Comparison of ENCODE assay signal across 26 cellular contexts in the genomic region with DNA sequence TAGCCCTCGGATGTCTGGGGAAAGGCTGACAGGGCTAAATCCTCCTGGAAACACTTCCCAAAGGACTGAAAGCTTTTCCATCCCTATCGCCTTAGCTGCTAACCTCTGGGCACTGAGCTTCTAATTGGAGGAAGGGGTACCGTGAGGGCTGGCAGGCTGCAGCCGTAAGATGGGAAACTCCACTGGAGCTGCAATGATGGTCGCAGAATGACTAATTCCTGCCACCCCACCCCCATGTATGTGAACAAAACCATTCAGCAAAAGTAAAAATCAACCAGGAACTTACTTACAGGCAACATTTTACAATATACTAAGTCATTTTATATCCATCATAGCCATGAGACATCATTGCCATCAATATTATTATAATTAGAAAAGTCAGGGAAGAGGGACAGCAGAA.
A peak's percentile ranks its signal among the peaks of the same experiment; 100 is the strongest.
DNase-seq lines count a peak whose midpoint lies in the region; ATAC-seq lines count a peak whose summit lies in the region.
"Had no signal": no experiment of that assay in that cellular context is flagged by ENCODE, and none has a peak within 500 bp of the region (broad histone marks: within the 10 kb centered on the region; RNA-seq: fewer than 3 reads in every experiment).

No MANE protein-coding gene starts in this region.

- peak overlapping the region; percentile 5 for H3K18ac ChIP-seq in neuronal stem cell (ENCODE audit: low read length)

- no peaks in the 10 kb centered on the region for H3K9me2 ChIP-seq in Karpas-422 (replicated peaks; ENCODE audit: insufficient read depth, low read length)

- no peak overlapping the region for H4K8ac ChIP-seq in neuronal stem cell (ENCODE audit: low read depth, low read length)

- H3K27ac ChIP-seq in Karpas-422 (ENCODE audit: low read length) (no peak overlapping the region), neuronal stem cell (replicated peaks; ENCODE audit: low read length) (no peak overlapping the region)
- H3K27ac ChIP-seq: BLaER1, PC-9, SJCRH30 had no signal

- H2BK5ac ChIP-seq in neuronal stem cell (ENCODE audit: low read length), result no peak overlapping the region

- ATAC-seq in GM18511 (IDR thresholded peaks at IDR 0.05; ENCODE audit: unreplicated experiment) (peak; percentile 72), left cardiac atrium (no peak)
- ATAC-seq in activated T-cell treated with anti-CD3 and anti-CD28 coated beads, Interleukin-2, amount 50 U/mL, for 4 hours, result no peak
- ATAC-seq: K562, Right ventricle myocardium inferior, SK-N-SH treated with all-trans-retinoic acid at 6 μM for 48 hours had no signal

- H3K27me3 Mint-ChIP-seq in activated naive CD4-positive, alpha-beta T cell treated with anti-CD3 and anti-CD28 coated beads for 36 hours (ENCODE audit: low read depth), result no peaks in the 10 kb centered on the region
- peaks cover 3% of the 10 kb centered on the region for H3K27me3 Mint-ChIP-seq in activated T-cell treated with anti-CD3 and anti-CD28 coated beads, Interleukin-2, amount 50 U/mL, for 4 hours (ENCODE audit: low read depth)

- H3K36me3 Mint-ChIP-seq in activated naive CD4-positive, alpha-beta T cell treated with anti-CD3 and anti-CD28 coated beads for 36 hours (ENCODE audit: low read depth), result no peaks in the 10 kb centered on the region
- H3K36me3 Mint-ChIP-seq in activated T-cell treated with anti-CD3 and anti-CD28 coated beads, Interleukin-2, amount 50 U/mL, for 4 hours (ENCODE audit: insufficient read depth), result no peaks in the 10 kb centered on the region
- H3K36me3 Mint-ChIP-seq: CD4-positive, alpha-beta memory T cell had no signal

- H3K27ac Mint-ChIP-seq in activated naive CD4-positive, alpha-beta T cell treated with anti-CD3 and anti-CD28 coated beads for 36 hours, result no peak overlapping the region
- H3K27ac Mint-ChIP-seq: CD4-positive, alpha-beta memory T cell had no signal

- intact Hi-C loops in activated naive CD4-positive, alpha-beta T cell treated with anti-CD3 and anti-CD28 coated beads for 36 hours (cut with micrococcal nuclease), result no loop called here
- intact Hi-C loops in left cardiac atrium (cut with DNase I), result no loop called here

- no CpG with 5 or more reads among the region's 5 CpGs for WGBS in neuronal stem cell (ENCODE audit: extremely low coverage in 2 of 2, insufficient read length in 2 of 2, insufficient replicate concordance in 1 of 2), 2 donors

- H3K4me1 ChIP-seq in Karpas-422 (ENCODE audit: low read length) (peaks cover 61% of the 10 kb centered on the region), neuronal stem cell (ENCODE audit: control insufficient read depth in 2 of 2, insufficient read depth in 1 of 2, low read depth in 1 of 2, low read length in 2 of 2) (no peaks in the 10 kb centered on the region)
- H3K4me1 ChIP-seq: BLaER1, SJCRH30 had no signal

- no peak overlapping the region for H2BK12ac ChIP-seq in neuronal stem cell (ENCODE audit: low read length)

- DNase-seq in activated naive CD4-positive, alpha-beta T cell treated with anti-CD3 and anti-CD28 coated beads for 36 hours, result peak; percentile 5
- no peak for DNase-seq in activated naive CD4-positive, alpha-beta T cell (lab: John Stamatoyannopoulos, UW)
- DNase-seq in Karpas-422, result no peak
- no peak for DNase-seq in neuronal stem cell (ENCODE audit: low spot score)
- DNase-seq in left cardiac atrium, result no peak
- DNase-seq in stimulated activated naive CD4-positive, alpha-beta T cell treated with Interleukin-2 at 50 U/mL for 16 hours (lab: John Stamatoyannopoulos, UW), result no peak
- no peak for DNase-seq in activated T-cell treated with anti-CD3 and anti-CD28 coated beads, Interleukin-2, amount 50 U/mL, for 4 hours
- DNase-seq: CD4-positive, alpha-beta memory T cell; COR-L47; DMS53; H7; MG63; NCI-H1105 treated with DMSO at 0.1 percent for 48 hours; NCI-H146; NCI-H2029; NCI-H446; NCI-H524 treated with DMSO at 0.1 percent for 48 hours; NCI-H774; NK-92 treated with Interleukin-12 subunit alpha and Interleukin-12 subunit beta, amount 100 ng/mL, for 24 hours; PC-9; SJCRH30 had no signal

- no peak overlapping the region for H3K4ac ChIP-seq in neuronal stem cell (ENCODE audit: low read length)

- H4K91ac ChIP-seq in neuronal stem cell (ENCODE audit: low read depth, low read length, poor library complexity), result no peak overlapping the region

- H3K79me1 ChIP-seq in neuronal stem cell (ENCODE audit: low read depth, low read length), result no peaks in the 10 kb centered on the region

- 0 out of 2 replicates have a peak, but pooled peaks cover 3% of the 10 kb centered on the region for H3K27me3 ChIP-seq in Karpas-422 (ENCODE audit: low read length)
- H3K27me3 ChIP-seq in neuronal stem cell (ENCODE audit: control insufficient read depth in 3 of 3, insufficient read depth in 3 of 3, low read depth in 1 of 3, low read length in 3 of 3), result no peaks in the 10 kb centered on the region
- H3K27me3 ChIP-seq: BLaER1, MG63, SJCRH30 had no signal

- H3K4me3 ChIP-seq in Karpas-422 (ENCODE audit: low read length), result no peak overlapping the region
- no peak overlapping the region for H3K4me3 ChIP-seq in neuronal stem cell (ENCODE audit: low read length in 2 of 2)
- H3K4me3 ChIP-seq: BLaER1, K562, MG63, PC-9, SJCRH30 had no signal

- no peaks in the 10 kb centered on the region for H3K79me2 ChIP-seq in Karpas-422 (ENCODE audit: low read length)

- H3K9me3 Mint-ChIP-seq in activated naive CD4-positive, alpha-beta T cell treated with anti-CD3 and anti-CD28 coated beads for 36 hours, result peaks cover 1% of the 10 kb centered on the region
- H3K9me3 Mint-ChIP-seq in activated T-cell treated with anti-CD3 and anti-CD28 coated beads, Interleukin-2, amount 50 U/mL, for 4 hours, result no peaks in the 10 kb centered on the region

- H3K9ac ChIP-seq in Karpas-422 (ENCODE audit: low read length), result no peak overlapping the region
- H3K9ac ChIP-seq in neuronal stem cell (ENCODE audit: low read depth, low read length, poor library complexity), result no peak overlapping the region
- H3K9ac ChIP-seq: BLaER1 had no signal

- peak overlapping the region; percentile 75 for H2BK15ac ChIP-seq in neuronal stem cell (ENCODE audit: low read length)

- no peak overlapping the region for H2AK5ac ChIP-seq in neuronal stem cell (ENCODE audit: low read depth, low read length)

- no peak overlapping the region for H3K4me3 Mint-ChIP-seq in activated naive CD4-positive, alpha-beta T cell treated with anti-CD3 and anti-CD28 coated beads for 36 hours
- H3K4me3 Mint-ChIP-seq in activated T-cell treated with anti-CD3 and anti-CD28 coated beads, Interleukin-2, amount 50 U/mL, for 4 hours, result no peak overlapping the region
- H3K4me3 Mint-ChIP-seq: CD4-positive, alpha-beta memory T cell had no signal

- no peaks in the 10 kb centered on the region for H3K9me3 ChIP-seq in Karpas-422 (ENCODE audit: low read length)
- peaks cover 0 to 4% of the 10 kb centered on the region in 2 donors for H3K9me3 ChIP-seq in neuronal stem cell (replicated peaks in 1 of 2; ENCODE audit: control insufficient read depth in 2 of 2, insufficient read depth in 1 of 2, low read depth in 1 of 2, low read length in 2 of 2)
- H3K9me3 ChIP-seq: BLaER1, MG63, SJCRH30 had no signal

- H2AFZ ChIP-seq in Karpas-422 (ENCODE audit: low read length) (peak overlapping the region; percentile 32; the same call in 1 of the 2 replicates), neuronal stem cell (ENCODE audit: low read length) (no peak overlapping the region)
- H2AFZ ChIP-seq: PC-9 had no signal

- peak overlapping the region; percentile 2 for H3K23ac ChIP-seq in neuronal stem cell (ENCODE audit: low read depth, low read length, poor library complexity)

- H3K36me3 ChIP-seq in Karpas-422 (ENCODE audit: insufficient read depth, low read length) (no peaks in the 10 kb centered on the region), neuronal stem cell (replicated peaks in 1 of 2; ENCODE audit: control insufficient read depth in 2 of 2, insufficient read depth in 2 of 2, low read length in 2 of 2) (no peaks in the 10 kb centered on the region)
- H3K36me3 ChIP-seq: BLaER1, MG63, SJCRH30 had no signal

- H3K4me2 ChIP-seq in Karpas-422 (ENCODE audit: low read depth, low read length, poor library complexity, severe bottlenecking), result no peak overlapping the region
- H3K4me2 ChIP-seq in neuronal stem cell (ENCODE audit: insufficient read depth, low read length, poor library complexity, severe bottlenecking), result no peak overlapping the region
- H3K4me2 ChIP-seq: BLaER1, PC-9 had no signal

- CTCF ChIA-PET in activated naive CD4-positive, alpha-beta T cell treated with anti-CD3 and anti-CD28 coated beads for 36 hours (lab: Charles Lee), result no interaction called here

- no peaks in the 10 kb centered on the region for H4K20me1 ChIP-seq in Karpas-422 (ENCODE audit: insufficient read depth, low read depth, low read length)
- H4K20me1 ChIP-seq: BLaER1 had no signal

- H3K14ac ChIP-seq in neuronal stem cell (ENCODE audit: low read length), result no peak overlapping the region

- no peak overlapping the region for H2BK120ac ChIP-seq in neuronal stem cell (ENCODE audit: low read depth, low read length)

- no peaks in the 10 kb centered on the region for H3K4me1 Mint-ChIP-seq in activated naive CD4-positive, alpha-beta T cell treated with anti-CD3 and anti-CD28 coated beads for 36 hours (ENCODE audit: low read depth)
- no peaks in the 10 kb centered on the region for H3K4me1 Mint-ChIP-seq in activated T-cell treated with anti-CD3 and anti-CD28 coated beads, Interleukin-2, amount 50 U/mL, for 4 hours (ENCODE audit: low read depth)
- H3K4me1 Mint-ChIP-seq: CD4-positive, alpha-beta memory T cell had no signal
